ENCODE assay signal across 18 cellular contexts in the genomic region with DNA sequence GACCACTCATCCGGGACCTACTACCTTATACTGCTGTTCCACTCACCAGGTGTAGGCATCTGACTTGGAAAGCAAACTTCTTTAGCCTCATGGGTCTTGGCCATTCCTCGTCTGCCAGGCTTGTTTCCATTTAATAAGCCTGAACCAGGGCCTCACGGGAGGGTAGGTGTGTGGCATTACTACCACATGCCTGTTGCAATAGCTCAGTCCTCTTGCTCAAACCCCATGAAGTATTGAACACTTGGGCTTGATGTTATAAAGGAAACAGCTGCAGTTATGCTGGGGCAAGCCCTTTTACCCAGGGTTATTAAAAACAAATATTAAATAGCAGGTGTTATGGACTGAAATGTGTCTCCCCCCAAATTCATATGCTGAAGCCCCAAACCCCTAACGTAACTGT.
"Had no signal": no experiment of that assay in that cellular context is flagged by ENCODE, and none has a peak within 500 bp of the region (broad histone marks: within the 10 kb centered on the region; RNA-seq: fewer than 3 reads in every experiment).

No MANE protein-coding gene starts in this region.

- DNase-seq: KBM-7, MV-4-11, NCI-H1092, NCI-H1105 treated with DMSO at 0.1 percent for 48 hours, NCI-H1417 treated with DMSO at 0.1 percent for 48 hours, NCI-H146, NCI-H1694 treated with DMSO at 0.1 percent for 48 hours, NCI-H1930, NCI-H2081, NCI-H2171, NCI-H226, NCI-H446, NCI-H510A, NCI-H524 treated with DMSO at 0.1 percent for 48 hours, NCI-H69, NCI-H774, RPMI8226, SHP77 had no signal
